In the genomic region with DNA sequence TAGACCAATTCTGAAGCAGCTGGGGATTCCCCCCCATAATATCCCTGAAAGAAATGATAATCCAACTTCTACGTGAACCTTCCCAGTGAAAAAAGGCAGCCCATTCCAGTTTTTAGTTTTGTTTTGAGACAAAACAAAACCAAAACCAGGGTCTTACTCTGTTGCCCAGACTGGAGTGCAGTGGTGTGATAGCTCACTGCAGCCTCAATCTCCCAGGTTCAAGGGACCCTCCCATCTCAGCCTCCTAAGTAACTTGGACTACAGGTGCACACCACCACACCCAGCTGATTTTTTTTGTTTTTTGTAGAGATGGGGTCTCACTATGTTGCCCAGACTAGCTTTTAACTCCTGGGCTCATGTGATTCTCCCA, we compare ENCODE assay signal across 12 cellular contexts. TPM values are rescaled to one million over a fixed set of nuclear protein-coding genes. Genes with fewer than 3 reads are reported as not detected.
DNase-seq lines count a peak whose midpoint lies in the region; ATAC-seq, FAIRE-seq and TF ChIP-seq lines count a peak whose summit lies in the region.
"Had no signal": no experiment of that assay in that cellular context is flagged by ENCODE, and none has a peak within 500 bp of the region (broad histone marks: within the 10 kb centered on the region; RNA-seq: fewer than 3 reads in every experiment).

No MANE protein-coding gene starts in this region.

- H3K27me3 Mint-ChIP-seq in activated CD4-positive, alpha-beta T cell treated with anti-CD3 and anti-CD28 coated beads, Interleukin-2, amount 10 ng/mL, durations not matched to agents 7 days and 5 days, result no peaks in the 10 kb centered on the region
- H3K27me3 Mint-ChIP-seq in astrocyte (ENCODE audit: low read depth, unreplicated experiment), result no peaks in the 10 kb centered on the region
- H3K27me3 Mint-ChIP-seq in natural killer cell treated with Interleukin-12 subunit alpha and Interleukin-12 subunit beta and Interleukin-15 and Interleukin-18, amount 100 ng/mL, for 72 hours, result peaks cover 3 to 10% of the 10 kb centered on the region in 2 donors

- H4K20me1 ChIP-seq in GM23248 (ENCODE audit: insufficient read depth) (no peaks in the 10 kb centered on the region), astrocyte (ENCODE audit: insufficient read depth, low read length) (no peaks in the 10 kb centered on the region)

- DNase-seq in activated CD4-positive, alpha-beta T cell treated with anti-CD3 and anti-CD28 coated beads, Interleukin-2, amount 10 ng/mL, durations not matched to agents 7 days and 5 days, result peak; percentile 15
- DNase-seq in activated CD4-positive, alpha-beta T cell treated with anti-CD3 and anti-CD28 coated beads for 1 hour, result no peak
- DNase-seq in GM23248 (no peak), astrocyte (ENCODE audit: low read depth) (no peak), DMS79 treated with DMSO at 0.1 percent for 48 hours (lab: John Stamatoyannopoulos, UW) (no peak)
- no peak for DNase-seq in natural killer cell treated with Interleukin-12 subunit alpha and Interleukin-12 subunit beta and Interleukin-15 and Interleukin-18, amount 100 ng/mL, for 72 hours (ENCODE audit: low spot score)

- H3K9ac ChIP-seq in GM23248 (no peak overlapping the region), astrocyte (ENCODE audit: low read length) (no peak overlapping the region)

- peaks cover 23% of the 10 kb centered on the region for H3K4me1 Mint-ChIP-seq in activated CD4-positive, alpha-beta T cell treated with anti-CD3 and anti-CD28 coated beads, Interleukin-2, amount 10 ng/mL, durations not matched to agents 7 days and 5 days
- H3K4me1 Mint-ChIP-seq in astrocyte (ENCODE audit: low read depth, unreplicated experiment), result no peaks in the 10 kb centered on the region
- peaks cover 6 to 9% of the 10 kb centered on the region in 2 donors for H3K4me1 Mint-ChIP-seq in natural killer cell treated with Interleukin-12 subunit alpha and Interleukin-12 subunit beta and Interleukin-15 and Interleukin-18, amount 100 ng/mL, for 72 hours (ENCODE audit: low read depth in 2 of 2)

- H3K27ac ChIP-seq in GM23248, result no peak overlapping the region
- no peak overlapping the region for H3K27ac ChIP-seq in astrocyte (ENCODE audit: low read depth, low read length)
- H3K27ac ChIP-seq: adrenal gland had no signal

- H3K4me1 ChIP-seq in GM23248 (ENCODE audit: insufficient read depth), result no peaks in the 10 kb centered on the region
- no peaks in the 10 kb centered on the region for H3K4me1 ChIP-seq in astrocyte (ENCODE audit: insufficient read depth, low read length)

- H3K9me3 ChIP-seq in GM23248 (ENCODE audit: low read depth) (no peaks in the 10 kb centered on the region), astrocyte (ENCODE audit: insufficient read depth, low read depth, low read length) (no peaks in the 10 kb centered on the region)
- H3K9me3 ChIP-seq: adrenal gland had no signal

- in situ Hi-C loops in GM23248 (cut with MboI), result loop anchor here (5.0 to 10.0 kb wide), 2 partner anchors 168 to 271 kb away; a partner anchor contains a TSS

- H3K27ac Mint-ChIP-seq in activated CD4-positive, alpha-beta T cell treated with anti-CD3 and anti-CD28 coated beads, Interleukin-2, amount 10 ng/mL, durations not matched to agents 7 days and 5 days, result no peak overlapping the region
- no peak overlapping the region for H3K27ac Mint-ChIP-seq in astrocyte (ENCODE audit: unreplicated experiment)
- no peak overlapping the region for H3K27ac Mint-ChIP-seq in natural killer cell treated with Interleukin-12 subunit alpha and Interleukin-12 subunit beta and Interleukin-15 and Interleukin-18, amount 100 ng/mL, for 72 hours

- H3K4me3 Mint-ChIP-seq in activated CD4-positive, alpha-beta T cell treated with anti-CD3 and anti-CD28 coated beads, Interleukin-2, amount 10 ng/mL, durations not matched to agents 7 days and 5 days, result peak overlapping the region; percentile 45
- no peak overlapping the region for H3K4me3 Mint-ChIP-seq in astrocyte (ENCODE audit: unreplicated experiment)
- H3K4me3 Mint-ChIP-seq in natural killer cell treated with Interleukin-12 subunit alpha and Interleukin-12 subunit beta and Interleukin-15 and Interleukin-18, amount 100 ng/mL, for 72 hours, result peak overlapping the region; percentile 28

- CTCF ChIA-PET in activated CD4-positive, alpha-beta T cell treated with anti-CD3 and anti-CD28 coated beads, Interleukin-2, amount 10 ng/mL, durations not matched to agents 7 days and 5 days (lab: Charles Lee), result interaction anchor here (0.8 to 2.0 kb wide), 4 partner anchors 10 to 279 kb away, joined by 3 to 7 read pairs (median 4); no protein-coding TSS in a partner anchor

- ATAC-seq in natural killer cell treated with Interleukin-12 subunit alpha and Interleukin-12 subunit beta and Interleukin-15 and Interleukin-18, amount 100 ng/mL, for 72 hours, result peak in 1 of 2 donors; percentile 69
- ATAC-seq in GM19467 (IDR thresholded peaks at IDR 0.05; ENCODE audit: unreplicated experiment) (no peak), GM21526 (IDR thresholded peaks at IDR 0.05; ENCODE audit: low FRiP score, unreplicated experiment) (no peak)

- H3K36me3 ChIP-seq in GM23248 (ENCODE audit: low read depth), result no peaks in the 10 kb centered on the region
- no peaks in the 10 kb centered on the region for H3K36me3 ChIP-seq in astrocyte (ENCODE audit: insufficient read depth, low read length)
- H3K36me3 ChIP-seq: adrenal gland had no signal

- H3K27me3 ChIP-seq in GM23248 (replicated peaks; ENCODE audit: insufficient read depth) (no peaks in the 10 kb centered on the region), astrocyte (ENCODE audit: insufficient read depth, low read length) (no peaks in the 10 kb centered on the region)
- H3K27me3 ChIP-seq: adrenal gland had no signal

- no peaks in the 10 kb centered on the region for H3K36me3 Mint-ChIP-seq in activated CD4-positive, alpha-beta T cell treated with anti-CD3 and anti-CD28 coated beads, Interleukin-2, amount 10 ng/mL, durations not matched to agents 7 days and 5 days (ENCODE audit: low read depth)
- H3K36me3 Mint-ChIP-seq in astrocyte (ENCODE audit: low read depth, unreplicated experiment), result peaks cover 7% of the 10 kb centered on the region
- H3K36me3 Mint-ChIP-seq in natural killer cell treated with Interleukin-12 subunit alpha and Interleukin-12 subunit beta and Interleukin-15 and Interleukin-18, amount 100 ng/mL, for 72 hours, result no peaks in the 10 kb centered on the region

- no peaks in the 10 kb centered on the region for H3K9me3 Mint-ChIP-seq in activated CD4-positive, alpha-beta T cell treated with anti-CD3 and anti-CD28 coated beads, Interleukin-2, amount 10 ng/mL, durations not matched to agents 7 days and 5 days
- peaks cover 6% of the 10 kb centered on the region for H3K9me3 Mint-ChIP-seq in astrocyte (ENCODE audit: unreplicated experiment)
- H3K9me3 Mint-ChIP-seq in natural killer cell treated with Interleukin-12 subunit alpha and Interleukin-12 subunit beta and Interleukin-15 and Interleukin-18, amount 100 ng/mL, for 72 hours, result no peaks in the 10 kb centered on the region

- WGBS in GM23248 (ENCODE audit: low coverage in 1 of 2, low lambda C conversion rate in 2 of 2, missing lambda C conversion rate in 2 of 2), 2 experiments, result 41 to 63% methylated on average over 1 of the region's 1 CpG

- POLR2A ChIA-PET in activated CD4-positive, alpha-beta T cell treated with anti-CD3 and anti-CD28 coated beads, Interleukin-2, amount 10 ng/mL, durations not matched to agents 7 days and 5 days (lab: Charles Lee), result no interaction called here

- H3K4me2 ChIP-seq in GM23248 (ENCODE audit: unreplicated experiment), result peak overlapping the region; percentile 41
- H3K4me2 ChIP-seq in astrocyte (ENCODE audit: low read length), result peak overlapping the region; percentile 7

- TF ChIP-seq CTCF in astrocyte (IDR thresholded peaks at IDR 0.05; ENCODE audit: insufficient read depth, low read depth, low read length), result no peak

- H3F3A ChIP-seq in GM23248 (ENCODE audit: insufficient read depth), result no peaks in the 10 kb centered on the region

- no peak for FAIRE-seq in astrocyte (lab: Jason Lieb, UNC)

- no peak overlapping the region for H3K4me3 ChIP-seq in GM23248
- H3K4me3 ChIP-seq in astrocyte (ENCODE audit: insufficient read depth, low read depth, low read length), result no peak overlapping the region

- no peaks in the 10 kb centered on the region for H3K9me2 ChIP-seq in GM23248 (ENCODE audit: insufficient read depth)

- no peak overlapping the region for H2AFZ ChIP-seq in GM23248
- no peak overlapping the region for H2AFZ ChIP-seq in astrocyte (ENCODE audit: low read depth, low read length)

- H3K79me2 ChIP-seq in GM23248 (ENCODE audit: insufficient read depth) (no peaks in the 10 kb centered on the region), astrocyte (ENCODE audit: insufficient read depth, low read length) (no peaks in the 10 kb centered on the region)

RNA-seq across cellular contexts. Expression of a gene that starts 12.5 kb away (rescaled TPM):
- total RNA-seq in activated CD4-positive, alpha-beta T cell treated with anti-CD3 and anti-CD28 coated beads, Interleukin-2, amount 10 ng/mL, durations not matched to agents 7 days and 5 days, result 10 to 100 TPM; 51.9 to 56.8 TPM
- 155 and 209 TPM in 2 replicates for total RNA-seq in GM23248 (2014; rRNA removed; shearing (Covaris generic))
- polyA plus RNA-seq in GM23248 (2016; fragmentation: Nextera tagmentation; extraction: Ambion mirVana), result 294 and 312 TPM in 2 replicates
- total RNA-seq in astrocyte, result 185 and 198 TPM in 2 replicates
- 10 to 100 TPM; 72.4 to 88.0 TPM for total RNA-seq in natural killer cell treated with Interleukin-12 subunit alpha and Interleukin-12 subunit beta and Interleukin-15 and Interleukin-18, amount 100 ng/mL, for 72 hours

RNA-seq across cellular contexts. Expression of a gene that starts 40.5 kb away (rescaled TPM):
- not detected for total RNA-seq in activated CD4-positive, alpha-beta T cell treated with anti-CD3 and anti-CD28 coated beads, Interleukin-2, amount 10 ng/mL, durations not matched to agents 7 days and 5 days
- not detected in 2 replicates for total RNA-seq in GM23248 (2014; rRNA removed; shearing (Covaris generic))
- polyA plus RNA-seq in GM23248 (2016; fragmentation: Nextera tagmentation; extraction: Ambion mirVana), result not detected in 2 replicates
- 0.11 and 0.24 TPM in 2 replicates for total RNA-seq in astrocyte
- not detected for total RNA-seq in natural killer cell treated with Interleukin-12 subunit alpha and Interleukin-12 subunit beta and Interleukin-15 and Interleukin-18, amount 100 ng/mL, for 72 hours
- total RNA-seq: activated CD8-positive, alpha-beta memory T cell treated with anti-CD3 and anti-CD28 coated beads for 36 hours; adrenal gland; fibroblast of lung; ureter had no signal
- polyA plus RNA-seq: fibroblast of lung had no signal
